1 cellular context compared by ENCODE assay signal in genomic region chr14:21103710-21104447, GRCh38.
A peak's percentile ranks its signal among the peaks of the same experiment; 100 is the strongest.
TF ChIP-seq lines count a peak whose summit lies in the region.

No MANE protein-coding gene starts in this region.

TF ChIP-seq in HepG2, 621 proteins besides CTCF, POLR2A, EP300 and RAD21 (continues in another document):
- TF ChIP-seq ZNF557 (CRISPR knock-in tag; IDR thresholded peaks at IDR 0.05) (peak; percentile 98), GABPB1 (CRISPR knock-in tag; IDR thresholded peaks at IDR 0.05) (peak; percentile 91), ATF1 (CRISPR knock-in tag; IDR thresholded peaks at IDR 0.05) (peak; percentile 90), MAFK (conservative IDR thresholded peaks at IDR 0.05 in 1 of 2, IDR thresholded peaks at IDR 0.05 in 1 of 2; ENCODE audit: low read length in 2 of 2) (peak in 1 of 2 experiments; percentile 3; a peak in 1 of 4 replicates), ZNF205 (CRISPR knock-in tag; IDR thresholded peaks at IDR 0.05) (peak; percentile 67; the same call in 1 of the 2 replicates), ZBTB37 (CRISPR knock-in tag; IDR thresholded peaks at IDR 0.05) (peak; percentile 90; the same call in 1 of the 2 replicates), KDM4B (CRISPR knock-in tag; IDR thresholded peaks at IDR 0.05) (peak; percentile 36; the same call in 1 of the 2 replicates), SPEN (CRISPR knock-in tag; IDR thresholded peaks at IDR 0.05; ENCODE audit: low read depth) (peak; percentile 96), GABPA (IDR thresholded peaks at IDR 0.05; ENCODE audit: low read depth, low read length) (no peak), GABPA (CRISPR knock-in tag; IDR thresholded peaks at IDR 0.05; ENCODE audit: low read depth) (no peak), ZNF563 (CRISPR knock-in tag; IDR thresholded peaks at IDR 0.05) (peak; percentile 99), PLRG1 (conservative IDR thresholded peaks at IDR 0.05) (no peak), ZBTB38 (CRISPR knock-in tag; IDR thresholded peaks at IDR 0.05) (peak; percentile 98), ZBTB40 (IDR thresholded peaks at IDR 0.05) (no peak), ZBTB40 (CRISPR knock-in tag; IDR thresholded peaks at IDR 0.05) (peak; percentile 95), ZMAT5 (CRISPR knock-in tag; IDR thresholded peaks at IDR 0.05; ENCODE audit: borderline replicate concordance, low read depth) (no peak), ZNF720 (CRISPR knock-in tag; IDR thresholded peaks at IDR 0.05) (no peak), PRDM15 (CRISPR knock-in tag; IDR thresholded peaks at IDR 0.05) (peak; percentile 69), ZNF800 (CRISPR knock-in tag; IDR thresholded peaks at IDR 0.05) (peak; percentile 82), FOXO4 (CRISPR knock-in tag; conservative IDR thresholded peaks at IDR 0.05) (0 out of 2 replicates have a peak, but pooled peaks have one; percentile 92), ZSCAN9 (CRISPR knock-in tag; IDR thresholded peaks at IDR 0.05; ENCODE audit: borderline replicate concordance) (peak; percentile 81), ZNF562 (CRISPR knock-in tag; IDR thresholded peaks at IDR 0.05; ENCODE audit: borderline replicate concordance) (peak; percentile 74; the same call in 1 of the 2 replicates), TBL1XR1 (IDR thresholded peaks at IDR 0.05; ENCODE audit: borderline replicate concordance, low read length, partially characterized antibody) (peak; percentile 82), BCL3 (CRISPR knock-in tag; IDR thresholded peaks at IDR 0.05) (peak; percentile 99), TFDP2 (CRISPR knock-in tag; IDR thresholded peaks at IDR 0.05) (peak; percentile 99), ZNF3 (CRISPR knock-in tag; IDR thresholded peaks at IDR 0.05) (no peak), ZNF230 (CRISPR knock-in tag; IDR thresholded peaks at IDR 0.05) (peak; percentile 98), UBTF (CRISPR knock-in tag; IDR thresholded peaks at IDR 0.05) (peak; percentile 98), JUNB (CRISPR knock-in tag; IDR thresholded peaks at IDR 0.05; ENCODE audit: borderline replicate concordance) (peak; percentile 95; the same call in 1 of the 2 replicates), ZSCAN25 (CRISPR knock-in tag; IDR thresholded peaks at IDR 0.05) (peak; percentile 93), PHB2 (IDR thresholded peaks at IDR 0.05; ENCODE audit: partially characterized antibody) (no peak), NCOA1 (CRISPR knock-in tag; IDR thresholded peaks at IDR 0.05) (peak; percentile 40; the same call in 1 of the 2 replicates), SAP130 (CRISPR knock-in tag; IDR thresholded peaks at IDR 0.05; ENCODE audit: low read depth) (peak; percentile 86), SRSF4 (IDR thresholded peaks at IDR 0.05; ENCODE audit: low read depth, low read length, poor library complexity, severe bottlenecking) (no peak), ZNF143 (CRISPR knock-in tag; IDR thresholded peaks at IDR 0.05) (peak; percentile 85)
